ENCODE assay signal across 16 cellular contexts in the genomic region with DNA sequence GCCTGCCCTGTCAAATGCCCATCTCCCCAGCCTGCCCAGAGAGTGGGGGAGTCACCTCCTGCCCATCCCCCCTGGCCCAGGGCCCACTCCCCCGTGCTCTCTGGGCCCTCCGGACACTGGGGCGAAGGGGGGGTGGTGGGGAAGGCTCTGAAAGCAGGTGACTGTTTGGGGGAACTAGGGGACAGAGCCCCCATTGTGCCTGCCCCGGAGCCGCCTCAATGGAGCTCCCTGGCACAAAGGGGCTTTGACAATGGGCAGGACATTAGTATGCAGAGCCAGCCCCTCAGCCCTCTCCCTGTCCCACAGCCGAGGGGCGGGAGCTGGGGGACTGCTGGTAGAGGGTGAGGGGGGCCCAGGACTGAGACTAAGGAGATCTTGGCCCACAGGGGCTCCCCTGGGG.
A peak's percentile ranks its signal among the peaks of the same experiment; 100 is the strongest.
DNase-seq lines count a peak whose midpoint lies in the region; ATAC-seq lines count a peak whose summit lies in the region.
"Had no signal": no experiment of that assay in that cellular context is flagged by ENCODE, and none has a peak within 500 bp of the region (broad histone marks: within the 10 kb centered on the region; RNA-seq: fewer than 3 reads in every experiment).

No MANE protein-coding gene starts in this region.

- peak; percentile 99 for DNase-seq in globus pallidus (ENCODE audit: low spot score)
- peak; percentile 99 for DNase-seq in putamen (ENCODE audit: low spot score)
- no peak for DNase-seq in NCI-H345 treated with DMSO at 0.1 percent for 48 hours (lab: John Stamatoyannopoulos, UW; ENCODE audit: unreplicated experiment)
- DNase-seq: activated B cell treated with CpG ODN at 0.5 μM for 24 hours; activated naive CD8-positive, alpha-beta T cell treated with anti-CD3 and anti-CD28 coated beads, Interleukin-2, amount 50 U/mL, for 24 hours; cerebellar nuclear complex; MV-4-11; NCI-H2029; SHP77; stimulated activated CD4-positive, alpha-beta T cell treated with anti-CD3 and anti-CD28 coated beads, Interleukin-4, amount 100 ng/mL, for 24 hours; stimulated activated CD8-positive, alpha-beta memory T cell treated with anti-CD3 and anti-CD28 coated beads, Interleukin-4, amount 100 ng/mL, for 48 hours; T-helper 17 cell; tibial artery had no signal

- H3K27ac ChIP-seq in angular gyrus (ENCODE audit: low read depth, low read length): peak overlapping the region; percentile 97
- H3K27ac ChIP-seq: tibial artery had no signal

- ATAC-seq in GM21619 (IDR thresholded peaks at IDR 0.05; ENCODE audit: unreplicated experiment) (no peak), HG03342 (IDR thresholded peaks at IDR 0.05; ENCODE audit: unreplicated experiment) (no peak)
- ATAC-seq: T-helper 17 cell had no signal
